Comparison of ENCODE assay signal across 20 cellular contexts in the genomic region with DNA sequence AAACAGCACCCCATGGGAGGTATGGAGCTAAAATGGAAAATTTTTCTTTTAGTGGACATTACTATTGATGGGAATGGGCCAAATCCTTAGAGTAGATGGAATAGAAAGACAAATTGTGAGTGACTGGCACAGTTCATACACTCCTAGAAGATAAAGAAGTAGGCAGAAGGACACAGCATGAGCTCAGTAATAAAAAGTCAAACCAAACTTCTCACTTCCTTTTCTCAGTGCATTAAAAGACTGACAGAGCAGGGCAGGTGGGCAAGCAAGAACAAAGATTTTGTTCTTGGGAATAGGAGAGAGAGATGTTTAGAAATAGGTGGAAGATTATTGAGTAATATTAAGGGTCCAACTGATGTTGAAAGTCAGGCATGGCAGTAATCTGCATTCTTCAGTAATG.
DNase-seq lines count a peak whose midpoint lies in the region; ATAC-seq and TF ChIP-seq lines count a peak whose summit lies in the region.
"Had no signal": no experiment of that assay in that cellular context is flagged by ENCODE, and none has a peak within 500 bp of the region (broad histone marks: within the 10 kb centered on the region; RNA-seq: fewer than 3 reads in every experiment).

No MANE protein-coding gene starts in this region.

- no peaks in the 10 kb centered on the region for H4K20me1 ChIP-seq in OCI-LY3 (ENCODE audit: insufficient read depth, low read length)

- no peak overlapping the region for H3K4me3 Mint-ChIP-seq in activated T-cell treated with anti-CD3 and anti-CD28 coated beads, Interleukin-2, amount 50 U/mL, for 24 hours
- H3K4me3 Mint-ChIP-seq: activated CD8-positive, alpha-beta T cell treated with anti-CD3 and anti-CD28 coated beads, Interleukin-2, amount 10 ng/mL, durations not matched to agents 7 days and 5 days; activated naive CD8-positive, alpha-beta T cell treated with anti-CD3 and anti-CD28 coated beads, Interleukin-2, amount 10 ng/mL, durations not matched to agents 7 days and 5 days; HFFc6 had no signal

- H3K4me1 ChIP-seq in OCI-LY3 (ENCODE audit: low read length) = peaks cover 24% of the 10 kb centered on the region
- H3K4me1 ChIP-seq: left ventricle myocardium inferior had no signal

- H3K4me2 ChIP-seq in OCI-LY3 (ENCODE audit: low read length) = peak overlapping the region; percentile 70

- H3K36me3 ChIP-seq in OCI-LY3 (replicated peaks; ENCODE audit: low read depth, low read length) = no peaks in the 10 kb centered on the region
- H3K36me3 ChIP-seq: thoracic aorta, WERI-Rb-1 had no signal

- DNase-seq in activated T-cell treated with anti-CD3 and anti-CD28 coated beads, Interleukin-2, amount 50 U/mL, for 24 hours = no peak
- DNase-seq in occipital lobe (lab: John Stamatoyannopoulos, UW) (no peak), C1 segment of cervical spinal cord (lab: John Stamatoyannopoulos, UW) (no peak)
- no peak for DNase-seq in stimulated activated CD4-positive, alpha-beta T cell treated with anti-CD3 and anti-CD28 coated beads, Interleukin-1b, Interleukin-23, amount 100 ng/mL, for 48 hours
- DNase-seq: activated CD8-positive, alpha-beta T cell treated with anti-CD3 and anti-CD28 coated beads, Interleukin-2, amount 10 ng/mL, durations not matched to agents 7 days and 5 days; activated naive CD8-positive, alpha-beta T cell treated with anti-CD3 and anti-CD28 coated beads, Interleukin-2, amount 10 ng/mL, durations not matched to agents 7 days and 5 days; COR-L47; EL; HFFc6; left ventricle myocardium inferior; NCI-H69; stimulated activated CD4-positive, alpha-beta T cell treated with anti-CD3 and anti-CD28 coated beads, Interleukin-2, amount 100 ng/mL, for 48 hours; SW 1271; WERI-Rb-1 had no signal

- no peak overlapping the region for H3K9ac ChIP-seq in OCI-LY3 (ENCODE audit: low read length)

- peaks cover 4% of the 10 kb centered on the region for H3K27me3 Mint-ChIP-seq in activated T-cell treated with anti-CD3 and anti-CD28 coated beads, Interleukin-2, amount 50 U/mL, for 24 hours
- H3K27me3 Mint-ChIP-seq: activated naive CD8-positive, alpha-beta T cell treated with anti-CD3 and anti-CD28 coated beads, Interleukin-2, amount 10 ng/mL, durations not matched to agents 7 days and 5 days had no signal

- H2AFZ ChIP-seq in OCI-LY3 (ENCODE audit: low read depth, low read length) = no peak overlapping the region

- no peaks in the 10 kb centered on the region for H3K9me3 Mint-ChIP-seq in activated T-cell treated with anti-CD3 and anti-CD28 coated beads, Interleukin-2, amount 50 U/mL, for 24 hours
- H3K9me3 Mint-ChIP-seq: activated naive CD8-positive, alpha-beta T cell treated with anti-CD3 and anti-CD28 coated beads, Interleukin-2, amount 10 ng/mL, durations not matched to agents 7 days and 5 days; HFFc6 had no signal

- peak; percentile 79 for ATAC-seq in GM18519 (IDR thresholded peaks at IDR 0.05; ENCODE audit: low FRiP score, unreplicated experiment)
- peak; percentile 66 for ATAC-seq in GM21381 (IDR thresholded peaks at IDR 0.05; ENCODE audit: unreplicated experiment)
- ATAC-seq in HG02938 (IDR thresholded peaks at IDR 0.05; ENCODE audit: unreplicated experiment) = peak; percentile 59
- ATAC-seq: activated CD8-positive, alpha-beta T cell treated with anti-CD3 and anti-CD28 coated beads, Interleukin-2, amount 10 ng/mL, durations not matched to agents 7 days and 5 days; sciatic nerve had no signal

- H3K4me3 ChIP-seq in OCI-LY3 (ENCODE audit: low read length) = peak overlapping the region; percentile 64
- H3K4me3 ChIP-seq: left ventricle myocardium inferior, thoracic aorta had no signal

- peaks cover 26% of the 10 kb centered on the region for H3K27me3 ChIP-seq in OCI-LY3 (ENCODE audit: low read depth, low read length)

- H3K9me3 ChIP-seq in OCI-LY3 (ENCODE audit: insufficient read depth, low read length) = no peaks in the 10 kb centered on the region
- H3K9me3 ChIP-seq: left ventricle myocardium inferior, thoracic aorta had no signal

- no peaks in the 10 kb centered on the region for H3K4me1 Mint-ChIP-seq in activated T-cell treated with anti-CD3 and anti-CD28 coated beads, Interleukin-2, amount 50 U/mL, for 24 hours (ENCODE audit: low read depth)
- H3K4me1 Mint-ChIP-seq: activated naive CD8-positive, alpha-beta T cell treated with anti-CD3 and anti-CD28 coated beads, Interleukin-2, amount 10 ng/mL, durations not matched to agents 7 days and 5 days had no signal

- no peak overlapping the region for H3K27ac ChIP-seq in OCI-LY3 (ENCODE audit: low read length)
- H3K27ac ChIP-seq: left ventricle myocardium inferior, thoracic aorta, WERI-Rb-1 had no signal

- no peak overlapping the region for H3K27ac Mint-ChIP-seq in activated T-cell treated with anti-CD3 and anti-CD28 coated beads, Interleukin-2, amount 50 U/mL, for 24 hours
- H3K27ac Mint-ChIP-seq: activated CD8-positive, alpha-beta T cell treated with anti-CD3 and anti-CD28 coated beads, Interleukin-2, amount 10 ng/mL, durations not matched to agents 7 days and 5 days; activated naive CD8-positive, alpha-beta T cell treated with anti-CD3 and anti-CD28 coated beads, Interleukin-2, amount 10 ng/mL, durations not matched to agents 7 days and 5 days; HFFc6 had no signal

- no peaks in the 10 kb centered on the region for H3K79me2 ChIP-seq in OCI-LY3 (ENCODE audit: low read length)

- no peaks in the 10 kb centered on the region for H3K36me3 Mint-ChIP-seq in activated T-cell treated with anti-CD3 and anti-CD28 coated beads, Interleukin-2, amount 50 U/mL, for 24 hours (ENCODE audit: low read depth)
- H3K36me3 Mint-ChIP-seq: activated naive CD8-positive, alpha-beta T cell treated with anti-CD3 and anti-CD28 coated beads, Interleukin-2, amount 10 ng/mL, durations not matched to agents 7 days and 5 days had no signal

- TF ChIP-seq CTCF in OCI-LY3 (IDR thresholded peaks at IDR 0.05; ENCODE audit: low read depth, low read length) = no peak
